Comparison of ENCODE assay signal across 1 cellular context in genomic region chr12:52687527-52688385, GRCh38.
TF ChIP-seq lines count a peak whose summit lies in the region.

No MANE protein-coding gene starts in this region.

TF ChIP-seq in IMR-90, 13 proteins besides CTCF, POLR2A, EP300 and RAD21:
- TF ChIP-seq RFX5 (IDR thresholded peaks at IDR 0.05; ENCODE audit: low read depth, low read length) (no peak), SMC3 (IDR thresholded peaks at IDR 0.05; ENCODE audit: low read depth, low read length) (no peak), NFE2L2 (IDR thresholded peaks at IDR 0.05; ENCODE audit: low read depth, low read length) (no peak), CEBPB (IDR thresholded peaks at IDR 0.05; ENCODE audit: low read depth, low read length) (no peak), MXI1 (IDR thresholded peaks at IDR 0.05; ENCODE audit: borderline replicate concordance, low read depth, low read length) (no peak), RCOR1 (IDR thresholded peaks at IDR 0.05; ENCODE audit: insufficient replicate concordance, low read length) (no peak), MAZ (IDR thresholded peaks at IDR 0.05; ENCODE audit: borderline replicate concordance, low read depth, low read length) (no peak), MAFK (IDR thresholded peaks at IDR 0.05; ENCODE audit: low read depth, low read length) (no peak), FOS (IDR thresholded peaks at IDR 0.05; ENCODE audit: low read depth, low read length) (no peak), ELK1 (IDR thresholded peaks at IDR 0.05; ENCODE audit: borderline replicate concordance, low read depth, low read length) (no peak), USF2 (IDR thresholded peaks at IDR 0.05; ENCODE audit: low read depth, low read length) (no peak), CHD1 (IDR thresholded peaks at IDR 0.05; ENCODE audit: low read depth, low read length) (no peak), BHLHE40 (IDR thresholded peaks at IDR 0.05; ENCODE audit: low read depth, low read length) (no peak)
